1 cellular context compared by ENCODE assay signal in genomic region chr9:101533334-101534187, GRCh38.
TF ChIP-seq lines count a peak whose summit lies in the region.

A gene with protein sequence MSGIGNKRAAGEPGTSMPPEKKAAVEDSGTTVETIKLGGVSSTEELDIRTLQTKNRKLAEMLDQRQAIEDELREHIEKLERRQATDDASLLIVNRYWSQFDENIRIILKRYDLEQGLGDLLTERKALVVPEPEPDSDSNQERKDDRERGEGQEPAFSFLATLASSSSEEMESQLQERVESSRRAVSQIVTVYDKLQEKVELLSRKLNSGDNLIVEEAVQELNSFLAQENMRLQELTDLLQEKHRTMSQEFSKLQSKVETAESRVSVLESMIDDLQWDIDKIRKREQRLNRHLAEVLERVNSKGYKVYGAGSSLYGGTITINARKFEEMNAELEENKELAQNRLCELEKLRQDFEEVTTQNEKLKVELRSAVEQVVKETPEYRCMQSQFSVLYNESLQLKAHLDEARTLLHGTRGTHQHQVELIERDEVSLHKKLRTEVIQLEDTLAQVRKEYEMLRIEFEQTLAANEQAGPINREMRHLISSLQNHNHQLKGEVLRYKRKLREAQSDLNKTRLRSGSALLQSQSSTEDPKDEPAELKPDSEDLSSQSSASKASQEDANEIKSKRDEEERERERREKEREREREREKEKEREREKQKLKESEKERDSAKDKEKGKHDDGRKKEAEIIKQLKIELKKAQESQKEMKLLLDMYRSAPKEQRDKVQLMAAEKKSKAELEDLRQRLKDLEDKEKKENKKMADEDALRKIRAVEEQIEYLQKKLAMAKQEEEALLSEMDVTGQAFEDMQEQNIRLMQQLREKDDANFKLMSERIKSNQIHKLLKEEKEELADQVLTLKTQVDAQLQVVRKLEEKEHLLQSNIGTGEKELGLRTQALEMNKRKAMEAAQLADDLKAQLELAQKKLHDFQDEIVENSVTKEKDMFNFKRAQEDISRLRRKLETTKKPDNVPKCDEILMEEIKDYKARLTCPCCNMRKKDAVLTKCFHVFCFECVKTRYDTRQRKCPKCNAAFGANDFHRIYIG (plus strand): TSS chr9:101533853. CDS start chr9:101535424, 1,571 bp downstream.

TF ChIP-seq in HepG2, 621 proteins besides CTCF, POLR2A, EP300 and RAD21 (continued from another document and continues in another):
- TF ChIP-seq ZNF609 (CRISPR knock-in tag; IDR thresholded peaks at IDR 0.05; ENCODE audit: borderline replicate concordance) (peak; percentile 54; the same call in 1 of the 2 replicates), KAT7 (CRISPR knock-in tag; IDR thresholded peaks at IDR 0.05; ENCODE audit: borderline replicate concordance) (no peak), ZNF737 (CRISPR knock-in tag; IDR thresholded peaks at IDR 0.05; ENCODE audit: borderline replicate concordance) (no peak), PAWR (CRISPR knock-in tag; IDR thresholded peaks at IDR 0.05; ENCODE audit: borderline replicate concordance) (no peak), ZNF790 (CRISPR knock-in tag; IDR thresholded peaks at IDR 0.05; ENCODE audit: borderline replicate concordance) (no peak), STAT5B (CRISPR knock-in tag; IDR thresholded peaks at IDR 0.05) (no peak), GATAD1 (CRISPR knock-in tag; IDR thresholded peaks at IDR 0.05) (peak; percentile 77), ZBTB38 (CRISPR knock-in tag; IDR thresholded peaks at IDR 0.05) (peak; percentile 58; the same call in 1 of the 2 replicates), SMAD9 (CRISPR knock-in tag; IDR thresholded peaks at IDR 0.05) (no peak), ARID2 (CRISPR knock-in tag; IDR thresholded peaks at IDR 0.05; ENCODE audit: borderline replicate concordance) (peak; percentile 84; the same call in 1 of the 2 replicates), ZNF770 (CRISPR knock-in tag; IDR thresholded peaks at IDR 0.05) (peak; percentile 20; the same call in 1 of the 2 replicates), ZSCAN25 (CRISPR knock-in tag; IDR thresholded peaks at IDR 0.05) (no peak; the same call in 1 of the 2 replicates), PHF5A (CRISPR knock-in tag; IDR thresholded peaks at IDR 0.05; ENCODE audit: low read depth, unreplicated experiment) (no peak), NAIF1 (CRISPR knock-in tag; IDR thresholded peaks at IDR 0.05; ENCODE audit: borderline replicate concordance) (no peak), ZNF878 (CRISPR knock-in tag; IDR thresholded peaks at IDR 0.05) (peak; percentile 55; the same call in 1 of the 2 replicates), ZNF354B (CRISPR knock-in tag; IDR thresholded peaks at IDR 0.05) (0 out of 2 replicates have a peak, but pooled peaks have one; percentile 64), PAF1 (CRISPR knock-in tag; IDR thresholded peaks at IDR 0.05) (no peak), HMG20B (CRISPR knock-in tag; conservative IDR thresholded peaks at IDR 0.05) (0 out of 2 replicates have a peak, but pooled peaks have one; percentile 14), ZNF775 (CRISPR knock-in tag; IDR thresholded peaks at IDR 0.05; ENCODE audit: borderline replicate concordance) (no peak), ZNF33B (CRISPR knock-in tag; IDR thresholded peaks at IDR 0.05) (no peak), PAX8 (CRISPR knock-in tag; IDR thresholded peaks at IDR 0.05; ENCODE audit: borderline replicate concordance) (no peak), U2AF1 (optimal IDR thresholded peaks at IDR 0.05; ENCODE audit: low read depth, low read length) (no peak), ZNF816 (CRISPR knock-in tag; IDR thresholded peaks at IDR 0.05; ENCODE audit: borderline replicate concordance) (no peak), GZF1 (CRISPR knock-in tag; IDR thresholded peaks at IDR 0.05) (no peak)
- TF ChIP-seq, protein P1, sequence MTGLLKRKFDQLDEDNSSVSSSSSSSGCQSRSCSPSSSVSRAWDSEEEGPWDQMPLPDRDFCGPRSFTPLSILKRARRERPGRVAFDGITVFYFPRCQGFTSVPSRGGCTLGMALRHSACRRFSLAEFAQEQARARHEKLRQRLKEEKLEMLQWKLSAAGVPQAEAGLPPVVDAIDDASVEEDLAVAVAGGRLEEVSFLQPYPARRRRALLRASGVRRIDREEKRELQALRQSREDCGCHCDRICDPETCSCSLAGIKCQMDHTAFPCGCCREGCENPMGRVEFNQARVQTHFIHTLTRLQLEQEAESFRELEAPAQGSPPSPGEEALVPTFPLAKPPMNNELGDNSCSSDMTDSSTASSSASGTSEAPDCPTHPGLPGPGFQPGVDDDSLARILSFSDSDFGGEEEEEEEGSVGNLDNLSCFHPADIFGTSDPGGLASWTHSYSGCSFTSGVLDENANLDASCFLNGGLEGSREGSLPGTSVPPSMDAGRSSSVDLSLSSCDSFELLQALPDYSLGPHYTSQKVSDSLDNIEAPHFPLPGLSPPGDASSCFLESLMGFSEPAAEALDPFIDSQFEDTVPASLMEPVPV (CRISPR knock-in tag; IDR thresholded peaks at IDR 0.05), result peak; percentile 89; the same call in 1 of the 2 replicates
- TF ChIP-seq, protein P2, sequence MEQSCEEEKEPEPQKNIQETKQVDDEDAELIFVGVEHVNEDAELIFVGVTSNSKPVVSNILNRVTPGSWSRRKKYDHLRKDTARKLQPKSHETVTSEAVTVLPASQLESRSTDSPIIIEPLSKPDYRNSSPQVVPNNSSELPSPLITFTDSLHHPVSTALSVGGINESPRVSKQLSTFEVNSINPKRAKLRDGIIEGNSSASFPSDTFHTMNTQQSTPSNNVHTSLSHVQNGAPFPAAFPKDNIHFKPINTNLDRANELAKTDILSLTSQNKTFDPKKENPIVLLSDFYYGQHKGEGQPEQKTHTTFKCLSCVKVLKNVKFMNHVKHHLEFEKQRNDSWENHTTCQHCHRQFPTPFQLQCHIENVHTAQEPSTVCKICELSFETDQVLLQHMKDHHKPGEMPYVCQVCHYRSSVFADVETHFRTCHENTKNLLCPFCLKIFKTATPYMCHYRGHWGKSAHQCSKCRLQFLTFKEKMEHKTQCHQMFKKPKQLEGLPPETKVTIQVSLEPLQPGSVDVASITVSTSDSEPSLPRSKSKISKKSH (CRISPR knock-in tag; IDR thresholded peaks at IDR 0.05; ENCODE audit: borderline replicate concordance), result peak; percentile 40; the same call in 1 of the 2 replicates
- TF ChIP-seq, protein P3, sequence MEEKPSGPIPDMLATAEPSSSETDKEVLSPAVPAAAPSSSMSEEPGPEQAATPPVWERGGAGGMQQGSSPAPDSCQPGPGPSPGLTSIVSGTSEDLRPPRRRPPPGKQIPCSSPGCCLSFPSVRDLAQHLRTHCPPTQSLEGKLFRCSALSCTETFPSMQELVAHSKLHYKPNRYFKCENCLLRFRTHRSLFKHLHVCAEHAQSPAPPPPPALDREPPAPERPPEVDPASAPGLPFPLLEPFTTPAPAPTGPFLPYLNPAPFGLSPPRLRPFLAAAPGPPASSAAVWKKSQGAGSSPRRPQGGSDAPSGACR (CRISPR knock-in tag; IDR thresholded peaks at IDR 0.05), result no peak
- TF ChIP-seq, protein P4, sequence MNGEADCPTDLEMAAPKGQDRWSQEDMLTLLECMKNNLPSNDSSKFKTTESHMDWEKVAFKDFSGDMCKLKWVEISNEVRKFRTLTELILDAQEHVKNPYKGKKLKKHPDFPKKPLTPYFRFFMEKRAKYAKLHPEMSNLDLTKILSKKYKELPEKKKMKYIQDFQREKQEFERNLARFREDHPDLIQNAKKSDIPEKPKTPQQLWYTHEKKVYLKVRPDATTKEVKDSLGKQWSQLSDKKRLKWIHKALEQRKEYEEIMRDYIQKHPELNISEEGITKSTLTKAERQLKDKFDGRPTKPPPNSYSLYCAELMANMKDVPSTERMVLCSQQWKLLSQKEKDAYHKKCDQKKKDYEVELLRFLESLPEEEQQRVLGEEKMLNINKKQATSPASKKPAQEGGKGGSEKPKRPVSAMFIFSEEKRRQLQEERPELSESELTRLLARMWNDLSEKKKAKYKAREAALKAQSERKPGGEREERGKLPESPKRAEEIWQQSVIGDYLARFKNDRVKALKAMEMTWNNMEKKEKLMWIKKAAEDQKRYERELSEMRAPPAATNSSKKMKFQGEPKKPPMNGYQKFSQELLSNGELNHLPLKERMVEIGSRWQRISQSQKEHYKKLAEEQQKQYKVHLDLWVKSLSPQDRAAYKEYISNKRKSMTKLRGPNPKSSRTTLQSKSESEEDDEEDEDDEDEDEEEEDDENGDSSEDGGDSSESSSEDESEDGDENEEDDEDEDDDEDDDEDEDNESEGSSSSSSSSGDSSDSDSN (CRISPR knock-in tag; IDR thresholded peaks at IDR 0.05), result peak; percentile 54; the same call in 1 of the 2 replicates
- TF ChIP-seq, protein P5, sequence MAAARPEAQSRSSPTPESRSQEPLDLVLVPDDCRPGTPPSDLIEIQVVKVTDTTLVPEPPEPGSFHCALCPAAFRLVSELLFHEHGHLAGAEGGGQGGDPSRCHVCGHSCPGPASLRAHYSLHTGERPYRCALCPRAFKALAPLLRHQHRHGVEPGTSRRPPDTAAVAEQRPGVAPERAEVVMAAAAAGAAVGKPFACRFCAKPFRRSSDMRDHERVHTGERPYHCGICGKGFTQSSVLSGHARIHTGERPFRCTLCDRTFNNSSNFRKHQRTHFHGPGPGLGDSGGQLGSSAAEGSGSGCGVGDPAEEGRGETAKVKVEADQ (CRISPR knock-in tag; IDR thresholded peaks at IDR 0.05; ENCODE audit: borderline replicate concordance), result peak; percentile 73; the same call in 1 of the 2 replicates
- TF ChIP-seq, protein P6, sequence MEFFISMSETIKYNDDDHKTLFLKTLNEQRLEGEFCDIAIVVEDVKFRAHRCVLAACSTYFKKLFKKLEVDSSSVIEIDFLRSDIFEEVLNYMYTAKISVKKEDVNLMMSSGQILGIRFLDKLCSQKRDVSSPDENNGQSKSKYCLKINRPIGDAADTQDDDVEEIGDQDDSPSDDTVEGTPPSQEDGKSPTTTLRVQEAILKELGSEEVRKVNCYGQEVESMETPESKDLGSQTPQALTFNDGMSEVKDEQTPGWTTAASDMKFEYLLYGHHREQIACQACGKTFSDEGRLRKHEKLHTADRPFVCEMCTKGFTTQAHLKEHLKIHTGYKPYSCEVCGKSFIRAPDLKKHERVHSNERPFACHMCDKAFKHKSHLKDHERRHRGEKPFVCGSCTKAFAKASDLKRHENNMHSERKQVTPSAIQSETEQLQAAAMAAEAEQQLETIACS (CRISPR knock-in tag; IDR thresholded peaks at IDR 0.05), result no peak
- TF ChIP-seq, protein P7, sequence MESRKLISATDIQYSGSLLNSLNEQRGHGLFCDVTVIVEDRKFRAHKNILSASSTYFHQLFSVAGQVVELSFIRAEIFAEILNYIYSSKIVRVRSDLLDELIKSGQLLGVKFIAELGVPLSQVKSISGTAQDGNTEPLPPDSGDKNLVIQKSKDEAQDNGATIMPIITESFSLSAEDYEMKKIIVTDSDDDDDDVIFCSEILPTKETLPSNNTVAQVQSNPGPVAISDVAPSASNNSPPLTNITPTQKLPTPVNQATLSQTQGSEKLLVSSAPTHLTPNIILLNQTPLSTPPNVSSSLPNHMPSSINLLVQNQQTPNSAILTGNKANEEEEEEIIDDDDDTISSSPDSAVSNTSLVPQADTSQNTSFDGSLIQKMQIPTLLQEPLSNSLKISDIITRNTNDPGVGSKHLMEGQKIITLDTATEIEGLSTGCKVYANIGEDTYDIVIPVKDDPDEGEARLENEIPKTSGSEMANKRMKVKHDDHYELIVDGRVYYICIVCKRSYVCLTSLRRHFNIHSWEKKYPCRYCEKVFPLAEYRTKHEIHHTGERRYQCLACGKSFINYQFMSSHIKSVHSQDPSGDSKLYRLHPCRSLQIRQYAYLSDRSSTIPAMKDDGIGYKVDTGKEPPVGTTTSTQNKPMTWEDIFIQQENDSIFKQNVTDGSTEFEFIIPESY (CRISPR knock-in tag; IDR thresholded peaks at IDR 0.05), result no peak
- TF ChIP-seq, protein P8, sequence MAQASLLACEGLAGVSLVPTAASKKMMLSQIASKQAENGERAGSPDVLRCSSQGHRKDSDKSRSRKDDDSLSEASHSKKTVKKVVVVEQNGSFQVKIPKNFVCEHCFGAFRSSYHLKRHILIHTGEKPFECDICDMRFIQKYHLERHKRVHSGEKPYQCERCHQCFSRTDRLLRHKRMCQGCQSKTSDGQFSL (CRISPR knock-in tag; IDR thresholded peaks at IDR 0.05), result no peak
